ENCODE assay signal across 14 cellular contexts in the genomic region with DNA sequence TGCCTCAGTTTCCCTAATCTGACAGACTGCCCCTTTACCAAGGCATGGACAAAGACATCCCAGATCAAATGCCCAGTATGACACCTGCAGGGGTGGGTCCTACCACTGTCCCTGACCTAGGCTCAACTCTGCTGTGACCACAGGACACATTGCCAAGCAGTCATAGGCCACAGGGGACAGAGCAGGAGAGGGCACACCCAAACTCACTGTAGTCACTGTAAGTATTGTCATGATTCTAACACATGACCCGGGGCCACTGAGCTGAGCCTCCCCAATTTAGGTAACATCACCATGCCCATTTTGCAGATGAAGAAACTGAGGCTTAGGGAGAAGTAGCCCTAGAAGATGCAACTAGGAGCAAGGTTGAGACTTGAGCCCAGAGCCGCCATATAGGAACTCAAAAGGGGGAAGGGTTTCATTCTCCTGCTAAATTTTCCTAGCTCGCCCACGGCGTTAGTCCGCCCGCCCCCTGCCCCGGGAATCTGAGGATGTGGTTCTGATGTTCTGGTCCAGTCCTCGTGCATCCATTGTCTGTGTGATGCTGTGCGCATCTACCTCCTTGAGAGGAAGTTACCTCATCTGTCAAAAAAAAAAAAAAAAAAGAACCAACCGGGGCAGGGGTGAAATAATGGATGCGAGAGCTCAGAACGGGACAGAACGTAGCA. TPM values are rescaled to one million over a fixed set of nuclear protein-coding genes. Genes with fewer than 3 reads are reported as not detected.
DNase-seq lines count a peak whose midpoint lies in the region; ATAC-seq, FAIRE-seq and TF ChIP-seq lines count a peak whose summit lies in the region.
"Had no signal": no experiment of that assay in that cellular context is flagged by ENCODE, and none has a peak within 500 bp of the region (broad histone marks: within the 10 kb centered on the region; RNA-seq: fewer than 3 reads in every experiment).

No MANE protein-coding gene starts in this region.

- H3K4me1 ChIP-seq in BE2C (peaks cover 16% of the 10 kb centered on the region), HepG2 (ENCODE audit: insufficient read depth, low read length) (no peaks in the 10 kb centered on the region), tibial artery (peaks cover 0 to 91% (median 67%) of the 10 kb centered on the region in 4 donors)

- TF ChIP-seq CTCF in BE2C (IDR thresholded peaks at IDR 0.05; ENCODE audit: low read depth, low read length) (no peak), HepG2 (CRISPR knock-in tag; IDR thresholded peaks at IDR 0.05) (no peak), tibial artery (IDR thresholded peaks at IDR 0.05) (no peak)

- no peak for TF ChIP-seq POLR2A in HepG2 (IDR thresholded peaks at IDR 0.05; ENCODE audit: insufficient read depth in 1 of 2, low read depth in 2 of 2, low read length in 2 of 2)

- intact Hi-C loops in HepG2 (cut with micrococcal nuclease; ENCODE audit: unreplicated experiment) (no loop called here), tibial artery (cut with DNase I; ENCODE audit: low total_unique reads) (no loop called here)

- ATAC-seq in HepG2, result no peak

- in situ Hi-C loops in HepG2 (cut with HindIII; ENCODE audit: extremely low pct_ligation_motif_present, low pct_unique_long_range_greater_than_20kb), result no loop called here

- DNase-seq in BE2C (peak; percentile 0), HTR-8/SVneo (ENCODE audit: insufficient read length, low spot score) (no peak), HepG2 (ENCODE audit: low spot score) (no peak), tibial artery (peak; percentile 17 to 52), NCI-H187 (lab: John Stamatoyannopoulos, UW) (no peak), MG63 (no peak)
- DNase-seq in stimulated activated CD4-positive, alpha-beta T cell treated with anti-CD3 and anti-CD28 coated beads, Interleukin-2, amount 100 ng/mL, for 24 hours, result no peak
- DNase-seq: DMS 273 treated with DMSO at 0.1 percent for 48 hours, Karpas-422, NCI-H1105 treated with DMSO at 0.1 percent for 48 hours, NCI-H1930, NCI-H510A treated with DMSO at 0.1 percent for 48 hours had no signal

- no TSS peak for BruUV-seq in HepG2 (replicated peaks; lab: Mats Ljungman, UMichigan)

- CTCF ChIA-PET in HepG2 (lab: Yijun Ruan, JAX; ENCODE audit: low intra/inter-chr PET ratio, low total read pairs), result no interaction called here

- H3K27ac ChIP-seq in HepG2 (ENCODE audit: extremely low read length, insufficient read depth, low read length), result no peak overlapping the region
- peak overlapping the region; percentile 2 to 9 for H3K27ac ChIP-seq in tibial artery
- H3K27ac ChIP-seq: Peyer's patch had no signal

- H3K36me3 ChIP-seq in BE2C, result no peaks in the 10 kb centered on the region
- H3K36me3 ChIP-seq in HepG2 (replicated peaks in 1 of 2; ENCODE audit: control insufficient read depth in 1 of 2, insufficient read depth in 2 of 2, low read length in 2 of 2), result no peaks in the 10 kb centered on the region
- no peaks in the 10 kb centered on the region for H3K36me3 ChIP-seq in tibial artery
- H3K36me3 ChIP-seq in MG63, result no peaks in the 10 kb centered on the region
- H3K36me3 ChIP-seq: Peyer's patch had no signal

- POLR2A ChIA-PET in HepG2 (lab: Yijun Ruan, JAX), result no interaction called here

- TF ChIP-seq RAD21 in HepG2 (CRISPR knock-in tag; IDR thresholded peaks at IDR 0.05), result no peak

- no peaks in the 10 kb centered on the region for H3K27me3 ChIP-seq in BE2C
- peaks cover 14 to 93% of the 10 kb centered on the region in 2 experiments; a peak in 4 of 5 replicates for H3K27me3 ChIP-seq in HepG2 (ENCODE audit: control insufficient read depth in 1 of 2, insufficient read depth in 2 of 2, low read length in 2 of 2)
- no peaks in the 10 kb centered on the region for H3K27me3 ChIP-seq in tibial artery
- no peaks in the 10 kb centered on the region for H3K27me3 ChIP-seq in MG63
- H3K27me3 ChIP-seq: Peyer's patch had no signal

- FAIRE-seq in HTR-8/SVneo (lab: Jason Lieb, UNC) (peak; percentile 96), HepG2 (lab: Jason Lieb, UNC) (no peak)
- FAIRE-seq: H54 had no signal

- H3K4me2 ChIP-seq in HepG2 (ENCODE audit: low read depth, low read length), result no peak overlapping the region

- H2AFZ ChIP-seq in HepG2 (ENCODE audit: low read length), result no peak overlapping the region

- H4K20me1 ChIP-seq in HepG2 (ENCODE audit: insufficient read depth, low read length), result no peaks in the 10 kb centered on the region; the same call in 1 of the 2 replicates

- H3K4me3 ChIP-seq in BE2C (ENCODE audit: low read depth, low read length) (no peak overlapping the region), HepG2 (replicated peaks in 1 of 3; ENCODE audit: insufficient read depth in 1 of 3, low read depth in 2 of 3, low read length in 3 of 3) (no peak overlapping the region), tibial artery (no peak overlapping the region), MG63 (no peak overlapping the region)
- H3K4me3 ChIP-seq: Peyer's patch had no signal

- H3K79me2 ChIP-seq in HepG2 (ENCODE audit: insufficient read depth, low read length), result no peaks in the 10 kb centered on the region

- no peak overlapping the region for H3K9ac ChIP-seq in HepG2 (ENCODE audit: insufficient read depth, low read depth, low read length)

- no peak for TF ChIP-seq EP300 in HepG2 (IDR thresholded peaks at IDR 0.05; ENCODE audit: low read depth in 2 of 2, low read length in 2 of 2)
- no peak for TF ChIP-seq EP300 in HepG2 (CRISPR knock-in tag; IDR thresholded peaks at IDR 0.05; ENCODE audit: borderline replicate concordance)

- H3K9me3 ChIP-seq in BE2C (no peaks in the 10 kb centered on the region), HepG2 (ENCODE audit: low read length) (no peaks in the 10 kb centered on the region), tibial artery (no peaks in the 10 kb centered on the region), MG63 (no peaks in the 10 kb centered on the region)
- H3K9me3 ChIP-seq: Peyer's patch had no signal

- 19% methylated on average over 14 of the region's 14 CpGs for WGBS in HepG2 (ENCODE audit: low lambda C conversion rate)

TF ChIP-seq in HepG2, 621 proteins besides CTCF, POLR2A, EP300 and RAD21 (continues in another document):
- peak; percentile 69 for TF ChIP-seq ZNF629 (CRISPR knock-in tag; conservative IDR thresholded peaks at IDR 0.05)

RNA-seq across cellular contexts. Expression of a gene that starts 44.8 kb away (rescaled TPM):
- 6.3 TPM for polyA plus RNA-seq in BE2C (2012; ENCODE audit: insufficient read depth, insufficient read length, low read depth)
- not detected in 2 replicates for total RNA-seq in HepG2 (2016; rRNA removed; fragmentation: Illumina TruSeq; extraction: Trizol)
- not detected in 2 replicates for total RNA-seq in HepG2 (2016; cell fraction: cytosol; rRNA removed; fragmentation: Illumina TruSeq; extraction: Trizol; ENCODE audit: low read depth)
- not detected in 2 replicates for total RNA-seq in HepG2 (2016; cell fraction: insoluble cytoplasmic fraction; rRNA removed; fragmentation: Illumina TruSeq; extraction: Trizol)
- 0.31 TPM in 1 of 2 replicates, not detected in the other for total RNA-seq in HepG2 (2016; cell fraction: membrane; rRNA removed; fragmentation: Illumina TruSeq; extraction: Trizol)
- total RNA-seq in HepG2 (2016; cell fraction: nucleus; rRNA removed; fragmentation: Illumina TruSeq; extraction: Trizol), result not detected in 2 replicates
- polyA plus RNA-seq in HepG2 (2011; rRNA removed), result 0.08 TPM in 1 of 2 replicates, not detected in the other
- polyA plus RNA-seq in HepG2 (2011; cell fraction: cytosol; rRNA removed), result 0.03 TPM in 1 of 2 replicates, not detected in the other
- 0.12 and 0.16 TPM in 2 replicates for polyA plus RNA-seq in HepG2 (2011; cell fraction: nucleus; rRNA removed)
- polyA plus RNA-seq in HepG2 (2012), result not detected in 2 replicates
- polyA plus RNA-seq in HepG2 (2016; cell fraction: cytosol; fragmentation: Illumina TruSeq; extraction: Trizol; ENCODE audit: low read depth), result not detected in 2 replicates
- polyA plus RNA-seq in HepG2 (2016; cell fraction: insoluble cytoplasmic fraction; fragmentation: Illumina TruSeq; extraction: Trizol; ENCODE audit: low read depth), result not detected in 2 replicates
- polyA plus RNA-seq in HepG2 (2016; cell fraction: membrane; fragmentation: Illumina TruSeq; extraction: Trizol; ENCODE audit: low read depth), result 0.15 TPM in 1 of 2 replicates, not detected in the other
- not detected in 2 replicates for polyA plus RNA-seq in HepG2 (2016; cell fraction: nucleus; fragmentation: Illumina TruSeq; extraction: Trizol; ENCODE audit: insufficient read depth, low read depth)
- polyA minus RNA-seq in HepG2 (2011; rRNA and poly(A)+ RNA removed; ENCODE audit: low replicate concordance), result 0.20 and 7.8 TPM in 2 replicates
- polyA minus RNA-seq in HepG2 (2011; cell fraction: cytosol; rRNA and poly(A)+ RNA removed), result 0.53 TPM in 1 of 2 replicates, not detected in the other
- polyA minus RNA-seq in HepG2 (2011; cell fraction: nucleus; rRNA and poly(A)+ RNA removed), result 0.39 TPM in 1 of 2 replicates, not detected in the other
- 3.3 and 3.4 TPM in 2 replicates for total RNA-seq in MG63 (2014; rRNA removed; shearing (Covaris generic); ENCODE audit: low replicate concordance)

RNA-seq across cellular contexts. Expression of a gene that starts 44.8 kb away (rescaled TPM):
- polyA plus RNA-seq in BE2C (2012; ENCODE audit: insufficient read depth, insufficient read length, low read depth), result not detected
- not detected in 2 replicates for total RNA-seq in HepG2 (2016; rRNA removed; fragmentation: Illumina TruSeq; extraction: Trizol)
- not detected in 2 replicates for total RNA-seq in HepG2 (2016; cell fraction: cytosol; rRNA removed; fragmentation: Illumina TruSeq; extraction: Trizol; ENCODE audit: low read depth)
- not detected in 2 replicates for total RNA-seq in HepG2 (2016; cell fraction: insoluble cytoplasmic fraction; rRNA removed; fragmentation: Illumina TruSeq; extraction: Trizol)
- not detected in 2 replicates for total RNA-seq in HepG2 (2016; cell fraction: membrane; rRNA removed; fragmentation: Illumina TruSeq; extraction: Trizol)
- not detected in 2 replicates for total RNA-seq in HepG2 (2016; cell fraction: nucleus; rRNA removed; fragmentation: Illumina TruSeq; extraction: Trizol)
- polyA plus RNA-seq in HepG2 (2011; rRNA removed), result not detected in 2 replicates
- polyA plus RNA-seq in HepG2 (2011; cell fraction: cytosol; rRNA removed), result not detected in 2 replicates
- polyA plus RNA-seq in HepG2 (2011; cell fraction: nucleus; rRNA removed), result not detected in 2 replicates
- not detected in 2 replicates for polyA plus RNA-seq in HepG2 (2012)
- not detected in 2 replicates for polyA plus RNA-seq in HepG2 (2016; cell fraction: cytosol; fragmentation: Illumina TruSeq; extraction: Trizol; ENCODE audit: low read depth)
- not detected in 2 replicates for polyA plus RNA-seq in HepG2 (2016; cell fraction: insoluble cytoplasmic fraction; fragmentation: Illumina TruSeq; extraction: Trizol; ENCODE audit: low read depth)
- polyA plus RNA-seq in HepG2 (2016; cell fraction: membrane; fragmentation: Illumina TruSeq; extraction: Trizol; ENCODE audit: low read depth), result not detected in 2 replicates
- polyA plus RNA-seq in HepG2 (2016; cell fraction: nucleus; fragmentation: Illumina TruSeq; extraction: Trizol; ENCODE audit: insufficient read depth, low read depth), result not detected in 2 replicates
- not detected in 2 replicates for polyA minus RNA-seq in HepG2 (2011; rRNA and poly(A)+ RNA removed; ENCODE audit: low replicate concordance)
- polyA minus RNA-seq in HepG2 (2011; cell fraction: cytosol; rRNA and poly(A)+ RNA removed), result not detected in 2 replicates
- not detected in 2 replicates for polyA minus RNA-seq in HepG2 (2011; cell fraction: nucleus; rRNA and poly(A)+ RNA removed)
- total RNA-seq in MG63 (2014; rRNA removed; shearing (Covaris generic); ENCODE audit: low replicate concordance), result not detected in 2 replicates

Comparison
In these comparisons a context has a peak if more than half of its experiments do, and no peak if none do; other contexts are left out.
1. DNase-seq: peak in BE2C (single experiment) and tibial artery (2 of 2); none in HTR-8/SVneo (single experiment), HepG2 (single experiment), NCI-H187 (0 of 2), stimulated activated CD4-positive, alpha-beta T cell treated with anti-CD3 and anti-CD28 coated beads, Interleukin-2, amount 100 ng/mL, for 24 hours (0 of 2) and MG63 (single experiment).